In the genomic region with DNA sequence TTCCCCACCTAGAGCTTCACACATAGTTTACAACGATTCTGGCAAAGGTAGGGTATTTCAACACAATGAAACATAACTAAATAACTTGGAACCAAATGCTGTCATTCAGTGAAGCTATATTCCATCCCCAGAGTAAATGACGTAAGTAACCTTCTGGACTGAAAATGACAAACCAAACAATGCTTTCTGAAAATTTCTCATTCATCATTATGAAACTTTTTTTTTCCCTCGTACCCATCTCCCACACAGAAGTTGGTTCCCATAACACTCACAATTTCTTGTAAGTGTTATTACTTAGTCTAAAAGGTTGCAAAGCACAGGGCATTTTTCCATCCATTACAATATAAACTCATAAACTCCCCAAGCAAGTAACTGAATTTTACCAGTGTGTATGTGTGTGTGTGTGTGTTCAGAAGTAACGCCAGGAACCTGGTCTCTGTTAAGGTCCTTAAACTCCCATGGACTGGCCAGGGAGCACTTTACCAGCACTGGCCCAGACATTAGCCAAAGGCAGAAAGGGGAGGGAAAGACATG, we compare ENCODE assay signal across 2 cellular contexts.
TF ChIP-seq lines count a peak whose summit lies in the region.

No MANE protein-coding gene starts in this region.

TF ChIP-seq in SK-N-SH treated with all-trans-retinoic acid at 6 μM for 48 hours, 23 proteins besides CTCF, POLR2A, EP300 and RAD21 (continued from another document):
- TF ChIP-seq ZC3H10 (CRISPR knock-in tag; IDR thresholded peaks at IDR 0.05) (no peak), ZNF8 (CRISPR knock-in tag; IDR thresholded peaks at IDR 0.05) (no peak), PPARA (CRISPR knock-in tag; IDR thresholded peaks at IDR 0.05; ENCODE audit: borderline replicate concordance) (no peak), GLIS3 (CRISPR knock-in tag; IDR thresholded peaks at IDR 0.05) (no peak), ZFP30 (CRISPR knock-in tag; IDR thresholded peaks at IDR 0.05) (no peak), TOX (CRISPR knock-in tag; IDR thresholded peaks at IDR 0.05; ENCODE audit: borderline replicate concordance) (no peak), BACH2 (CRISPR knock-in tag; IDR thresholded peaks at IDR 0.05; ENCODE audit: borderline replicate concordance) (no peak), ESRRG (CRISPR knock-in tag; IDR thresholded peaks at IDR 0.05) (no peak), ZFP3 (CRISPR knock-in tag; IDR thresholded peaks at IDR 0.05) (no peak)
- TF ChIP-seq, protein P1, sequence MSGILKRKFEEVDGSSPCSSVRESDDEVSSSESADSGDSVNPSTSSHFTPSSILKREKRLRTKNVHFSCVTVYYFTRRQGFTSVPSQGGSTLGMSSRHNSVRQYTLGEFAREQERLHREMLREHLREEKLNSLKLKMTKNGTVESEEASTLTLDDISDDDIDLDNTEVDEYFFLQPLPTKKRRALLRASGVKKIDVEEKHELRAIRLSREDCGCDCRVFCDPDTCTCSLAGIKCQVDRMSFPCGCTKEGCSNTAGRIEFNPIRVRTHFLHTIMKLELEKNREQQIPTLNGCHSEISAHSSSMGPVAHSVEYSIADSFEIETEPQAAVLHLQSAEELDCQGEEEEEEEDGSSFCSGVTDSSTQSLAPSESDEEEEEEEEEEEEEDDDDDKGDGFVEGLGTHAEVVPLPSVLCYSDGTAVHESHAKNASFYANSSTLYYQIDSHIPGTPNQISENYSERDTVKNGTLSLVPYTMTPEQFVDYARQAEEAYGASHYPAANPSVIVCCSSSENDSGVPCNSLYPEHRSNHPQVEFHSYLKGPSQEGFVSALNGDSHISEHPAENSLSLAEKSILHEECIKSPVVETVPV (CRISPR knock-in tag; IDR thresholded peaks at IDR 0.05) = no peak
- TF ChIP-seq, protein P2, sequence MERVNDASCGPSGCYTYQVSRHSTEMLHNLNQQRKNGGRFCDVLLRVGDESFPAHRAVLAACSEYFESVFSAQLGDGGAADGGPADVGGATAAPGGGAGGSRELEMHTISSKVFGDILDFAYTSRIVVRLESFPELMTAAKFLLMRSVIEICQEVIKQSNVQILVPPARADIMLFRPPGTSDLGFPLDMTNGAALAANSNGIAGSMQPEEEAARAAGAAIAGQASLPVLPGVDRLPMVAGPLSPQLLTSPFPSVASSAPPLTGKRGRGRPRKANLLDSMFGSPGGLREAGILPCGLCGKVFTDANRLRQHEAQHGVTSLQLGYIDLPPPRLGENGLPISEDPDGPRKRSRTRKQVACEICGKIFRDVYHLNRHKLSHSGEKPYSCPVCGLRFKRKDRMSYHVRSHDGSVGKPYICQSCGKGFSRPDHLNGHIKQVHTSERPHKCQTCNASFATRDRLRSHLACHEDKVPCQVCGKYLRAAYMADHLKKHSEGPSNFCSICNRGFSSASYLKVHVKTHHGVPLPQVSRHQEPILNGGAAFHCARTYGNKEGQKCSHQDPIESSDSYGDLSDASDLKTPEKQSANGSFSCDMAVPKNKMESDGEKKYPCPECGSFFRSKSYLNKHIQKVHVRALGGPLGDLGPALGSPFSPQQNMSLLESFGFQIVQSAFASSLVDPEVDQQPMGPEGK (CRISPR knock-in tag; IDR thresholded peaks at IDR 0.05; ENCODE audit: borderline replicate concordance) = no peak

TF ChIP-seq in WTC11, 78 proteins besides CTCF, POLR2A, EP300 and RAD21 (continued from another document):
- TF ChIP-seq, protein P3, sequence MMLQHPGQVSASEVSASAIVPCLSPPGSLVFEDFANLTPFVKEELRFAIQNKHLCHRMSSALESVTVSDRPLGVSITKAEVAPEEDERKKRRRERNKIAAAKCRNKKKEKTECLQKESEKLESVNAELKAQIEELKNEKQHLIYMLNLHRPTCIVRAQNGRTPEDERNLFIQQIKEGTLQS (CRISPR knock-in tag; conservative IDR thresholded peaks at IDR 0.05) = no peak
- TF ChIP-seq, protein P4, sequence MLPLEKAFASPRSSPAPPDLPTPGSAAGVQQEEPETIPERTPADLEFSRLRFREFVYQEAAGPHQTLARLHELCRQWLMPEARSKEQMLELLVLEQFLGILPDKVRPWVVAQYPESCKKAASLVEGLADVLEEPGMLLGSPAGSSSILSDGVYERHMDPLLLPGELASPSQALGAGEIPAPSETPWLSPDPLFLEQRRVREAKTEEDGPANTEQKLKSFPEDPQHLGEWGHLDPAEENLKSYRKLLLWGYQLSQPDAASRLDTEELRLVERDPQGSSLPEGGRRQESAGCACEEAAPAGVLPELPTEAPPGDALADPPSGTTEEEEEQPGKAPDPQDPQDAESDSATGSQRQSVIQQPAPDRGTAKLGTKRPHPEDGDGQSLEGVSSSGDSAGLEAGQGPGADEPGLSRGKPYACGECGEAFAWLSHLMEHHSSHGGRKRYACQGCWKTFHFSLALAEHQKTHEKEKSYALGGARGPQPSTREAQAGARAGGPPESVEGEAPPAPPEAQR (CRISPR knock-in tag; IDR thresholded peaks at IDR 0.05) = no peak
- TF ChIP-seq, protein P5, sequence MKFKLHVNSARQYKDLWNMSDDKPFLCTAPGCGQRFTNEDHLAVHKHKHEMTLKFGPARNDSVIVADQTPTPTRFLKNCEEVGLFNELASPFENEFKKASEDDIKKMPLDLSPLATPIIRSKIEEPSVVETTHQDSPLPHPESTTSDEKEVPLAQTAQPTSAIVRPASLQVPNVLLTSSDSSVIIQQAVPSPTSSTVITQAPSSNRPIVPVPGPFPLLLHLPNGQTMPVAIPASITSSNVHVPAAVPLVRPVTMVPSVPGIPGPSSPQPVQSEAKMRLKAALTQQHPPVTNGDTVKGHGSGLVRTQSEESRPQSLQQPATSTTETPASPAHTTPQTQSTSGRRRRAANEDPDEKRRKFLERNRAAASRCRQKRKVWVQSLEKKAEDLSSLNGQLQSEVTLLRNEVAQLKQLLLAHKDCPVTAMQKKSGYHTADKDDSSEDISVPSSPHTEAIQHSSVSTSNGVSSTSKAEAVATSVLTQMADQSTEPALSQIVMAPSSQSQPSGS (CRISPR knock-in tag; IDR thresholded peaks at IDR 0.05; ENCODE audit: borderline replicate concordance, low read depth) = no peak
